13 cellular contexts compared by ENCODE assay signal in genomic region chr6:35955970-35956369, GRCh38. TPM values are rescaled to one million over a fixed set of nuclear protein-coding genes. Genes with fewer than 3 reads are reported as not detected.
DNase-seq lines count a peak whose midpoint lies in the region; ATAC-seq and TF ChIP-seq lines count a peak whose summit lies in the region.
"Had no signal": no experiment of that assay in that cellular context is flagged by ENCODE, and none has a peak within 500 bp of the region (broad histone marks: within the 10 kb centered on the region; RNA-seq: fewer than 3 reads in every experiment).

No MANE protein-coding gene starts in this region.

- 0 out of 2 replicates have a peak, but pooled peaks have one; percentile 7 for TF ChIP-seq CTCF in AG04450 (IDR thresholded peaks at IDR 0.05; ENCODE audit: low read depth, low read length)
- peak; percentile 34 for TF ChIP-seq CTCF in GM06990 (IDR thresholded peaks at IDR 0.05; ENCODE audit: insufficient read depth, low read length, poor library complexity, severe bottlenecking)
- peak; percentile 73 for TF ChIP-seq CTCF in Panc1 (IDR thresholded peaks at IDR 0.05)
- peak; percentile 27 for TF ChIP-seq CTCF in fibroblast of pulmonary artery (IDR thresholded peaks at IDR 0.05; ENCODE audit: low read length, missing control alignments)

- intact Hi-C loops in Panc1 (cut with micrococcal nuclease; ENCODE audit: unreplicated experiment) (no loop called here), left cardiac atrium (cut with DNase I) (no loop called here)

- in situ Hi-C loops in Panc1 (cut with HindIII; ENCODE audit: low pct_unique_long_range_greater_than_20kb, low sequenced_read_pairs), result no loop called here

- H3K36me3 ChIP-seq in GM06990 (ENCODE audit: control insufficient read depth, insufficient read depth, low read length) (no peaks in the 10 kb centered on the region), Panc1 (ENCODE audit: control insufficient read depth, insufficient read depth, low read length) (no peaks in the 10 kb centered on the region)
- H3K36me3 ChIP-seq: ovary had no signal

- H3K27ac ChIP-seq in AG04450 (ENCODE audit: low read depth, low read length), result no peak overlapping the region
- no peak overlapping the region for H3K27ac ChIP-seq in Panc1 (ENCODE audit: low read length)
- H3K27ac ChIP-seq: ovary had no signal

- ATAC-seq in Panc1 (no peak), HG03520 (IDR thresholded peaks at IDR 0.05; ENCODE audit: unreplicated experiment) (no peak), left cardiac atrium (no peak), GM18870 (IDR thresholded peaks at IDR 0.05; ENCODE audit: unreplicated experiment) (no peak)

- H3K4me3 ChIP-seq in AG04450 (ENCODE audit: low read depth, low read length) (no peak overlapping the region), GM06990 (replicated peaks; ENCODE audit: low read depth, low read length) (no peak overlapping the region), Panc1 (ENCODE audit: low read depth in 2 of 2, low read length in 2 of 2) (no peak overlapping the region), fibroblast of pulmonary artery (replicated peaks; ENCODE audit: low read depth, low read length) (no peak overlapping the region)
- H3K4me3 ChIP-seq: ovary had no signal

- POLR2A ChIA-PET in AG04450 (lab: Yijun Ruan, JAX), result no interaction called here
- POLR2A ChIA-PET in Panc1 (lab: Charles Lee), result interaction anchor here (0.7 kb wide), 1 partner anchor 137 kb away, joined by 4 read pairs; no protein-coding TSS in a partner anchor

- H3K9me3 ChIP-seq in AG04450 (ENCODE audit: control insufficient read depth, insufficient read depth, low read length), result no peaks in the 10 kb centered on the region
- H3K9me3 ChIP-seq in Panc1 (ENCODE audit: control insufficient read depth, insufficient read depth, low read depth, low read length), result no peaks in the 10 kb centered on the region
- H3K9me3 ChIP-seq: ovary had no signal

- CTCF ChIA-PET in AG04450 (lab: Charles Lee) (interaction anchor here (0.6 to 1.2 kb wide), 3 partner anchors 17 to 318 kb away, joined by 3 to 9 read pairs (median 3); no protein-coding TSS in a partner anchor), Panc1 (lab: Charles Lee) (interaction anchor here (0.7 kb wide), 1 partner anchor 402 kb away, joined by 3 read pairs; no protein-coding TSS in a partner anchor)

- H3K4me1 ChIP-seq in Panc1 (ENCODE audit: control insufficient read depth, insufficient read depth, low read length), result no peaks in the 10 kb centered on the region

- no peak for DNase-seq in AG04450 (ENCODE audit: low read depth, low spot score)
- no peak for DNase-seq in GM06990 (ENCODE audit: extremely low read depth, insufficient read length)
- DNase-seq in Panc1 (ENCODE audit: low read depth, low spot score), result no peak
- DNase-seq in fibroblast of pulmonary artery (ENCODE audit: low read depth), result no peak
- no peak for DNase-seq in COLO829 (ENCODE audit: low spot score)
- DNase-seq in left cardiac atrium, result no peak
- DNase-seq: MM.1S; NCI-H524 treated with DMSO at 0.1 percent for 48 hours; ovary; stimulated activated CD4-positive, alpha-beta T cell treated with anti-CD3 and anti-CD28 coated beads, Interleukin-4, amount 100 ng/mL, for 1 hour; substantia nigra had no signal

- peaks cover 11% of the 10 kb centered on the region for H3K27me3 ChIP-seq in AG04450 (ENCODE audit: control insufficient read depth, insufficient read depth, low read length)
- no peaks in the 10 kb centered on the region; the same call in none of the 2 replicates for H3K27me3 ChIP-seq in GM06990 (replicated peaks; ENCODE audit: control insufficient read depth, insufficient read depth, low read length)
- H3K27me3 ChIP-seq in Panc1 (ENCODE audit: control insufficient read depth, insufficient read depth, low read length), result peaks cover 9% of the 10 kb centered on the region; the same call in 1 of the 2 replicates
- H3K27me3 ChIP-seq: ovary had no signal

- no TSS peak for BruUV-seq in Panc1 (replicated peaks; lab: Mats Ljungman, UMichigan)

RNA-seq across cellular contexts. Expression of gene SRPK1, which starts 35.1 kb away (rescaled TPM):
- polyA plus RNA-seq in AG04450 (2011; rRNA removed), result 27.8 and 41.6 TPM in 2 replicates
- 39.2 and 50.6 TPM in 2 replicates for polyA minus RNA-seq in AG04450 (2011; rRNA and poly(A)+ RNA removed)
- total RNA-seq in Panc1 (2021; ENCODE audit: unreplicated experiment) (68.3 TPM), left cardiac atrium (10 to 100 TPM; 19.2 to 23.1 TPM)
- polyA plus RNA-seq in Panc1 (2012; ENCODE audit: insufficient read length), result 24.5 TPM

Comparison
In these comparisons a context has a peak if more than half of its experiments do, and no peak if none do; other contexts are left out.
1. CTCF ChIP-seq: peak in every context shown above with its lines; median percentile 73 in Panc1; 34 in GM06990; 27 in fibroblast of pulmonary artery; 7 in AG04450.